ENCODE assay signal across 35 cellular contexts in genomic region chr7:155401884-155402283, GRCh38. TPM values are rescaled to one million over a fixed set of nuclear protein-coding genes. Genes with fewer than 3 reads are reported as not detected.
"Had no signal": no experiment of that assay in that cellular context is flagged by ENCODE, and none has a peak within 500 bp of the region (broad histone marks: within the 10 kb centered on the region; RNA-seq: fewer than 3 reads in every experiment).

No MANE protein-coding gene starts in this region.

- ATAC-seq: activated CD4-positive, alpha-beta T cell treated with anti-CD3 and anti-CD28 coated beads for 36 hours; activated CD4-positive, CD25-positive, alpha-beta regulatory T cell treated with anti-CD3 and anti-CD28 coated beads, Interleukin-2, amount 50 U/mL, for 24 hours; activated CD8-positive, alpha-beta memory T cell treated with anti-CD3 and anti-CD28 coated beads, Interleukin-2, amount 10 ng/mL, durations not matched to agents 7 days and 5 days; activated CD8-positive, alpha-beta T cell treated with anti-CD3 and anti-CD28 coated beads, Interleukin-2, amount 10 ng/mL, durations not matched to agents 7 days and 5 days; activated naive CD4-positive, alpha-beta T cell treated with anti-CD3 and anti-CD28 coated beads, Interleukin-2, amount 50 U/mL, for 72 hours; gastroesophageal sphincter; T-helper 17 cell had no signal

- H3K9me3 ChIP-seq: colonic mucosa, esophagus squamous epithelium had no signal

- H3K36me3 ChIP-seq: brain microvascular endothelial cell, colonic mucosa, esophagus squamous epithelium, gastroesophageal sphincter, WERI-Rb-1 had no signal

- DNase-seq: activated B cell treated with CpG ODN at 0.5 μM for 24 hours; activated CD4-positive, alpha-beta memory T cell treated with anti-CD3 and anti-CD28 coated beads for 36 hours; activated CD4-positive, alpha-beta T cell treated with anti-CD3 and anti-CD28 coated beads for 36 hours; activated CD4-positive, alpha-beta T cell treated with anti-CD3 and anti-CD28 coated beads, Interleukin-2, amount 10 ng/mL, durations not matched to agents 24 days and 14 days; activated CD8-positive, alpha-beta memory T cell treated with anti-CD3 and anti-CD28 coated beads, Interleukin-2, amount 10 ng/mL, durations not matched to agents 7 days and 5 days; activated CD8-positive, alpha-beta memory T cell treated with anti-CD3 and anti-CD28 coated beads, Interleukin-2, amount 50 U/mL, for 4 hours; activated CD8-positive, alpha-beta T cell treated with anti-CD3 and anti-CD28 coated beads, Interleukin-2, amount 10 ng/mL, durations not matched to agents 7 days and 5 days; activated gamma-delta T cell; activated naive CD4-positive, alpha-beta T cell; activated naive CD4-positive, alpha-beta T cell treated with anti-CD3 and anti-CD28 coated beads, Interleukin-2, amount 10 ng/mL, durations not matched to agents 7 days and 5 days; activated naive CD8-positive, alpha-beta T cell treated with anti-CD3 and anti-CD28 coated beads, Interleukin-2, amount 10 ng/mL, durations not matched to agents 7 days and 5 days; activated T-cell treated with anti-CD3 and anti-CD28 coated beads, Interleukin-2, amount 50 U/mL, for 1 hour; activated T-cell treated with anti-CD3 and anti-CD28 coated beads, Interleukin-2, amount 50 U/mL, for 48 hours; brain microvascular endothelial cell; colonic mucosa; effector CD8-positive, alpha-beta T cell; esophagus squamous epithelium; foreskin melanocyte; T-helper 1 cell; T-helper 17 cell; T1000; WERI-Rb-1 had no signal

- H3K27ac ChIP-seq: brain microvascular endothelial cell, colonic mucosa, epithelial cell of prostate, esophagus squamous epithelium, gastroesophageal sphincter, WERI-Rb-1 had no signal

- H3K4me3 ChIP-seq: colonic mucosa, esophagus squamous epithelium, gastroesophageal sphincter had no signal

- H3K27me3 ChIP-seq: brain microvascular endothelial cell had no signal

- H3K4me1 ChIP-seq: colonic mucosa, esophagus squamous epithelium, gastroesophageal sphincter had no signal

- FAIRE-seq: astrocyte, bronchial epithelial cell, endometrium, endothelial cell of umbilical vein had no signal

RNA-seq across cellular contexts. Expression of gene EN2, which starts 56.0 kb away (rescaled TPM):
- total RNA-seq: activated B cell treated with CpG ODN at 0.5 μM for 24 hours; activated CD4-positive, alpha-beta memory T cell treated with anti-CD3 and anti-CD28 coated beads for 36 hours; activated CD4-positive, alpha-beta T cell treated with anti-CD3 and anti-CD28 coated beads for 36 hours; activated CD4-positive, alpha-beta T cell treated with anti-CD3 and anti-CD28 coated beads, Interleukin-2, amount 10 ng/mL, durations not matched to agents 24 days and 14 days; activated CD8-positive, alpha-beta memory T cell treated with anti-CD3 and anti-CD28 coated beads for 36 hours; activated CD8-positive, alpha-beta memory T cell treated with anti-CD3 and anti-CD28 coated beads, Interleukin-2, amount 10 ng/mL, durations not matched to agents 7 days and 5 days; activated CD8-positive, alpha-beta T cell treated with anti-CD3 and anti-CD28 coated beads, Interleukin-2, amount 10 ng/mL, durations not matched to agents 7 days and 5 days; activated naive CD4-positive, alpha-beta T cell treated with anti-CD3 and anti-CD28 coated beads, Interleukin-2, amount 50 U/mL, for 72 hours; activated naive CD8-positive, alpha-beta T cell treated with anti-CD3 and anti-CD28 coated beads, Interleukin-2, amount 10 ng/mL, durations not matched to agents 7 days and 5 days; astrocyte; bronchial epithelial cell; cardiac septum; colonic mucosa; endothelial cell of umbilical vein; fibroblast of lung; fibroblast of villous mesenchyme; glomerular endothelial cell; T-helper 17 cell had no signal
- polyA plus RNA-seq: endothelial cell of umbilical vein, fibroblast of lung had no signal
